ENCODE assay signal across 1 cellular context in genomic region chr22:29096736-29097669, GRCh38.
TF ChIP-seq lines count a peak whose summit lies in the region.

No MANE protein-coding gene starts in this region.

TF ChIP-seq in K562, 482 proteins besides CTCF, POLR2A, EP300 and RAD21 (continued from another document and continues in another):
- TF ChIP-seq ZNF407 (IDR thresholded peaks at IDR 0.05; ENCODE audit: low read depth) (no peak), HLTF (IDR thresholded peaks at IDR 0.05) (no peak), ZNF699 (CRISPR knock-in tag; IDR thresholded peaks at IDR 0.05; ENCODE audit: insufficient replicate concordance) (no peak), MTF1 (CRISPR knock-in tag; IDR thresholded peaks at IDR 0.05; ENCODE audit: borderline replicate concordance) (no peak), ZNF277 (CRISPR knock-in tag; IDR thresholded peaks at IDR 0.05; ENCODE audit: borderline replicate concordance) (no peak), TRIM25 (IDR thresholded peaks at IDR 0.05; ENCODE audit: borderline replicate concordance) (no peak), CBX3 (IDR thresholded peaks at IDR 0.05; ENCODE audit: borderline replicate concordance in 1 of 2, low read length in 2 of 2) (no peak), NFYB (IDR thresholded peaks at IDR 0.05; ENCODE audit: extremely low read depth, insufficient read length) (no peak), ZNF212 (CRISPR knock-in tag; IDR thresholded peaks at IDR 0.05) (no peak), NR4A1 (CRISPR knock-in tag; IDR thresholded peaks at IDR 0.05) (no peak), NR4A1 (tag; IDR thresholded peaks at IDR 0.05) (peak; percentile 79), PTBP1 (IDR thresholded peaks at IDR 0.05; ENCODE audit: low read depth, low read length) (no peak), PHF21A (IDR thresholded peaks at IDR 0.05; ENCODE audit: borderline replicate concordance, low read depth) (no peak), GTF2F1 (IDR thresholded peaks at IDR 0.05; ENCODE audit: low read depth, low read length) (no peak), ZNF507 (tag; conservative IDR thresholded peaks at IDR 0.05) (no peak), FOXJ3 (CRISPR knock-in tag; IDR thresholded peaks at IDR 0.05) (no peak), HDAC1 (IDR thresholded peaks at IDR 0.05) (no peak), TSC22D4 (tag; IDR thresholded peaks at IDR 0.05) (no peak), ZNF23 (CRISPR knock-in tag; IDR thresholded peaks at IDR 0.05) (no peak), ZBTB49 (CRISPR knock-in tag; IDR thresholded peaks at IDR 0.05; ENCODE audit: borderline replicate concordance) (no peak), TBP (optimal IDR thresholded peaks at IDR 0.05; ENCODE audit: low read depth, low read length) (peak; percentile 48), SRF (CRISPR knock-in tag; IDR thresholded peaks at IDR 0.05) (no peak), TCF7L2 (IDR thresholded peaks at IDR 0.05; ENCODE audit: low read depth, low read length) (no peak), C11orf30 (IDR thresholded peaks at IDR 0.05; ENCODE audit: low read depth) (peak; percentile 74), KAT2B (IDR thresholded peaks at IDR 0.05; ENCODE audit: low read depth, low read length) (no peak), SMARCC2 (IDR thresholded peaks at IDR 0.05; ENCODE audit: low read depth) (no peak; the same call in 1 of the 2 replicates), OTX1 (CRISPR knock-in tag; IDR thresholded peaks at IDR 0.05) (no peak), CREBBP (IDR thresholded peaks at IDR 0.05; ENCODE audit: low read depth, low read length) (no peak), FUS (optimal IDR thresholded peaks at IDR 0.05; ENCODE audit: low read depth, low read length) (no peak), ZNF76 (CRISPR knock-in tag; IDR thresholded peaks at IDR 0.05; ENCODE audit: borderline replicate concordance) (no peak), SIX5 (IDR thresholded peaks at IDR 0.05; ENCODE audit: borderline replicate concordance in 1 of 2, insufficient read depth in 1 of 2, low read depth in 1 of 2, low read length in 2 of 2) (no peak), NCOA1 (IDR thresholded peaks at IDR 0.05; ENCODE audit: low read depth) (no peak), COPS2 (conservative IDR thresholded peaks at IDR 0.05) (no peak), CTBP1 (IDR thresholded peaks at IDR 0.05; ENCODE audit: borderline replicate concordance) (peak; percentile 53; the same call in 1 of the 2 replicates), TAF9B (IDR thresholded peaks at IDR 0.05; ENCODE audit: partially characterized antibody) (no peak)
- TF ChIP-seq, protein P1, sequence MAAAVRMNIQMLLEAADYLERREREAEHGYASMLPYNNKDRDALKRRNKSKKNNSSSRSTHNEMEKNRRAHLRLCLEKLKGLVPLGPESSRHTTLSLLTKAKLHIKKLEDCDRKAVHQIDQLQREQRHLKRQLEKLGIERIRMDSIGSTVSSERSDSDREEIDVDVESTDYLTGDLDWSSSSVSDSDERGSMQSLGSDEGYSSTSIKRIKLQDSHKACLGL (CRISPR knock-in tag; IDR thresholded peaks at IDR 0.05; ENCODE audit: borderline replicate concordance, poor library complexity, severe bottlenecking), result no peak
- TF ChIP-seq, protein P2, sequence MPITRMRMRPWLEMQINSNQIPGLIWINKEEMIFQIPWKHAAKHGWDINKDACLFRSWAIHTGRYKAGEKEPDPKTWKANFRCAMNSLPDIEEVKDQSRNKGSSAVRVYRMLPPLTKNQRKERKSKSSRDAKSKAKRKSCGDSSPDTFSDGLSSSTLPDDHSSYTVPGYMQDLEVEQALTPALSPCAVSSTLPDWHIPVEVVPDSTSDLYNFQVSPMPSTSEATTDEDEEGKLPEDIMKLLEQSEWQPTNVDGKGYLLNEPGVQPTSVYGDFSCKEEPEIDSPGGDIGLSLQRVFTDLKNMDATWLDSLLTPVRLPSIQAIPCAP (CRISPR knock-in tag; IDR thresholded peaks at IDR 0.05; ENCODE audit: borderline replicate concordance), result no peak
- TF ChIP-seq, protein P3, sequence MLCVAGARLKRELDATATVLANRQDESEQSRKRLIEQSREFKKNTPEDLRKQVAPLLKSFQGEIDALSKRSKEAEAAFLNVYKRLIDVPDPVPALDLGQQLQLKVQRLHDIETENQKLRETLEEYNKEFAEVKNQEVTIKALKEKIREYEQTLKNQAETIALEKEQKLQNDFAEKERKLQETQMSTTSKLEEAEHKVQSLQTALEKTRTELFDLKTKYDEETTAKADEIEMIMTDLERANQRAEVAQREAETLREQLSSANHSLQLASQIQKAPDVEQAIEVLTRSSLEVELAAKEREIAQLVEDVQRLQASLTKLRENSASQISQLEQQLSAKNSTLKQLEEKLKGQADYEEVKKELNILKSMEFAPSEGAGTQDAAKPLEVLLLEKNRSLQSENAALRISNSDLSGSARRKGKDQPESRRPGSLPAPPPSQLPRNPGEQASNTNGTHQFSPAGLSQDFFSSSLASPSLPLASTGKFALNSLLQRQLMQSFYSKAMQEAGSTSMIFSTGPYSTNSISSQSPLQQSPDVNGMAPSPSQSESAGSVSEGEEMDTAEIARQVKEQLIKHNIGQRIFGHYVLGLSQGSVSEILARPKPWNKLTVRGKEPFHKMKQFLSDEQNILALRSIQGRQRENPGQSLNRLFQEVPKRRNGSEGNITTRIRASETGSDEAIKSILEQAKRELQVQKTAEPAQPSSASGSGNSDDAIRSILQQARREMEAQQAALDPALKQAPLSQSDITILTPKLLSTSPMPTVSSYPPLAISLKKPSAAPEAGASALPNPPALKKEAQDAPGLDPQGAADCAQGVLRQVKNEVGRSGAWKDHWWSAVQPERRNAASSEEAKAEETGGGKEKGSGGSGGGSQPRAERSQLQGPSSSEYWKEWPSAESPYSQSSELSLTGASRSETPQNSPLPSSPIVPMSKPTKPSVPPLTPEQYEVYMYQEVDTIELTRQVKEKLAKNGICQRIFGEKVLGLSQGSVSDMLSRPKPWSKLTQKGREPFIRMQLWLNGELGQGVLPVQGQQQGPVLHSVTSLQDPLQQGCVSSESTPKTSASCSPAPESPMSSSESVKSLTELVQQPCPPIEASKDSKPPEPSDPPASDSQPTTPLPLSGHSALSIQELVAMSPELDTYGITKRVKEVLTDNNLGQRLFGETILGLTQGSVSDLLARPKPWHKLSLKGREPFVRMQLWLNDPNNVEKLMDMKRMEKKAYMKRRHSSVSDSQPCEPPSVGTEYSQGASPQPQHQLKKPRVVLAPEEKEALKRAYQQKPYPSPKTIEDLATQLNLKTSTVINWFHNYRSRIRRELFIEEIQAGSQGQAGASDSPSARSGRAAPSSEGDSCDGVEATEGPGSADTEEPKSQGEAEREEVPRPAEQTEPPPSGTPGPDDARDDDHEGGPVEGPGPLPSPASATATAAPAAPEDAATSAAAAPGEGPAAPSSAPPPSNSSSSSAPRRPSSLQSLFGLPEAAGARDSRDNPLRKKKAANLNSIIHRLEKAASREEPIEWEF (CRISPR knock-in tag; IDR thresholded peaks at IDR 0.05), result 0 out of 2 replicates have a peak, but pooled peaks have one; percentile 48
- TF ChIP-seq, protein P4, sequence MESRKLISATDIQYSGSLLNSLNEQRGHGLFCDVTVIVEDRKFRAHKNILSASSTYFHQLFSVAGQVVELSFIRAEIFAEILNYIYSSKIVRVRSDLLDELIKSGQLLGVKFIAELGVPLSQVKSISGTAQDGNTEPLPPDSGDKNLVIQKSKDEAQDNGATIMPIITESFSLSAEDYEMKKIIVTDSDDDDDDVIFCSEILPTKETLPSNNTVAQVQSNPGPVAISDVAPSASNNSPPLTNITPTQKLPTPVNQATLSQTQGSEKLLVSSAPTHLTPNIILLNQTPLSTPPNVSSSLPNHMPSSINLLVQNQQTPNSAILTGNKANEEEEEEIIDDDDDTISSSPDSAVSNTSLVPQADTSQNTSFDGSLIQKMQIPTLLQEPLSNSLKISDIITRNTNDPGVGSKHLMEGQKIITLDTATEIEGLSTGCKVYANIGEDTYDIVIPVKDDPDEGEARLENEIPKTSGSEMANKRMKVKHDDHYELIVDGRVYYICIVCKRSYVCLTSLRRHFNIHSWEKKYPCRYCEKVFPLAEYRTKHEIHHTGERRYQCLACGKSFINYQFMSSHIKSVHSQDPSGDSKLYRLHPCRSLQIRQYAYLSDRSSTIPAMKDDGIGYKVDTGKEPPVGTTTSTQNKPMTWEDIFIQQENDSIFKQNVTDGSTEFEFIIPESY (CRISPR knock-in tag; IDR thresholded peaks at IDR 0.05), result no peak
